ENCODE assay signal across 26 cellular contexts in the genomic region with DNA sequence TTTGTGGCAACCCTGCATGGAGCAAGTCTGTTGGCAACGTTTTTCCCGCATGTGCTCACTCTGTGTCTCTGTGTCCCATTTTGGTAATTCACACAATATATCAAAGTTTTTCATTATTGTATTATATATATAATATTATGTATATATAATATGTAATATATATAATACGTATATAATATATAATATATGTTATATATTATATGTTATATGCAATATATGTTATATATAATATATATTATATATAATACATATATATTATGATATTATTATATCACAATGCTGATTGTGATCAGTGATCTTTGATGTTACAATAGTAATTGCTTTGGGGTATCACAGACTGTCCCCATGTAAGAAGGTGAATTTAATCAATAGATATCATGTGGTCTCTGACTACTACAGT.
"Had no signal": no experiment of that assay in that cellular context is flagged by ENCODE, and none has a peak within 500 bp of the region (broad histone marks: within the 10 kb centered on the region; RNA-seq: fewer than 3 reads in every experiment).

No MANE protein-coding gene starts in this region.

- H3K4me1 ChIP-seq: colonic mucosa, esophagus muscularis mucosa, foreskin keratinocyte, lower lobe of right lung, prostate gland, right atrium auricular region, stomach, thyroid gland, vagina had no signal

- DNase-seq: colonic mucosa; effector CD8-positive, alpha-beta T cell; endodermal cell; foreskin keratinocyte; hypothalamus; immature natural killer cell; islet precursor cell; left ventricle myocardium superior; lower lobe of right lung; naive thymus-derived CD8-positive, alpha-beta T cell; nephron progenitor cell; occipital lobe; stimulated activated CD4-positive, alpha-beta T cell treated with anti-CD3 and anti-CD28 coated beads, Interleukin-2, amount 100 ng/mL, for 24 hours; stimulated activated CD4-positive, alpha-beta T cell treated with anti-CD3 and anti-CD28 coated beads, Interleukin-4, amount 100 ng/mL, for 24 hours; stimulated activated naive CD4-positive, alpha-beta T cell treated with Interleukin-2 at 50 U/mL for 16 hours; stomach; thyroid gland; trophoblast cell had no signal

- H3K27me3 ChIP-seq: colonic mucosa, esophagus muscularis mucosa, foreskin keratinocyte, right atrium auricular region, stomach, thyroid gland, vagina had no signal

- H3K4me3 ChIP-seq: colonic mucosa, esophagus muscularis mucosa, lower lobe of right lung, prostate gland, right atrium auricular region, stomach, thyroid gland, vagina had no signal

- H3K36me3 Mint-ChIP-seq: stimulated activated effector memory CD8-positive, alpha-beta T cell treated with anti-CD3 and anti-CD28 coated beads, Interleukin-12 subunit alpha, Interleukin-12 subunit beta, amount 100 ng/mL, for 72 hours had no signal

- H3K27ac Mint-ChIP-seq: dendritic cell treated with granulocyte-macrophage colony-stimulating factor and Interleukin-4, amounts not matched to agents 40 ng/mL and 50 ng/mL, for 4 days; immature natural killer cell; stimulated activated effector memory CD8-positive, alpha-beta T cell treated with anti-CD3 and anti-CD28 coated beads, Interleukin-12 subunit alpha, Interleukin-12 subunit beta, amount 100 ng/mL, for 72 hours had no signal

- H3K27ac ChIP-seq: colonic mucosa, esophagus muscularis mucosa, foreskin keratinocyte, lower lobe of right lung, prostate gland, right atrium auricular region, stomach, thyroid gland, vagina had no signal

- H3K36me3 ChIP-seq: colonic mucosa, esophagus muscularis mucosa, lower lobe of right lung, prostate gland, right atrium auricular region, stomach, thyroid gland, vagina had no signal

- ATAC-seq: foreskin keratinocyte; left ventricle myocardium superior; lower lobe of right lung; naive thymus-derived CD8-positive, alpha-beta T cell; sciatic nerve; stimulated activated effector memory CD8-positive, alpha-beta T cell treated with anti-CD3 and anti-CD28 coated beads, Interleukin-12 subunit alpha, Interleukin-12 subunit beta, amount 100 ng/mL, for 72 hours had no signal

- H3K9me3 ChIP-seq: colonic mucosa, esophagus muscularis mucosa, lower lobe of right lung, prostate gland, right atrium auricular region, thyroid gland, vagina had no signal

- H3K27me3 Mint-ChIP-seq: dendritic cell treated with granulocyte-macrophage colony-stimulating factor and Interleukin-4, amounts not matched to agents 40 ng/mL and 50 ng/mL, for 4 days; naive thymus-derived CD8-positive, alpha-beta T cell had no signal

- FAIRE-seq: endothelial cell of umbilical vein had no signal

- H3K4me3 Mint-ChIP-seq: dendritic cell treated with granulocyte-macrophage colony-stimulating factor and Interleukin-4, amounts not matched to agents 40 ng/mL and 50 ng/mL, for 4 days; endodermal cell; immature natural killer cell; naive thymus-derived CD8-positive, alpha-beta T cell; nephron progenitor cell; stimulated activated effector memory CD8-positive, alpha-beta T cell treated with anti-CD3 and anti-CD28 coated beads, Interleukin-12 subunit alpha, Interleukin-12 subunit beta, amount 100 ng/mL, for 72 hours had no signal

- H3K4me1 Mint-ChIP-seq: immature natural killer cell; naive thymus-derived CD8-positive, alpha-beta T cell; nephron progenitor cell; stimulated activated effector memory CD8-positive, alpha-beta T cell treated with anti-CD3 and anti-CD28 coated beads, Interleukin-12 subunit alpha, Interleukin-12 subunit beta, amount 100 ng/mL, for 72 hours had no signal
